In genomic region chr10:69450395-69450794, GRCh38 we compare ENCODE assay signal across 12 cellular contexts. TPM values are rescaled to one million over a fixed set of nuclear protein-coding genes. Genes with fewer than 3 reads are reported as not detected.
DNase-seq lines count a peak whose midpoint lies in the region; ATAC-seq, FAIRE-seq and TF ChIP-seq lines count a peak whose summit lies in the region.
"Not testable (repeated sequence)": the region's sequence is repeated elsewhere in the genome, so short reads cannot be mapped to it uniquely, and the experiment has no call there.
"Had no signal": no experiment of that assay in that cellular context is flagged by ENCODE, and none has a peak within 500 bp of the region (broad histone marks: within the 10 kb centered on the region; RNA-seq: fewer than 3 reads in every experiment).

No MANE protein-coding gene starts in this region.

- not testable (repeated sequence) for TF ChIP-seq EP300 in A549 (IDR thresholded peaks at IDR 0.05)

- H3K9ac ChIP-seq in HUES64 (ENCODE audit: low read depth, low read length); neural progenitor cell: not testable (repeated sequence)

- TF ChIP-seq CTCF in A549 (IDR thresholded peaks at IDR 0.05); WERI-Rb-1 (IDR thresholded peaks at IDR 0.05; ENCODE audit: low read depth, low read length); cardiac muscle cell (IDR thresholded peaks at IDR 0.05; ENCODE audit: low read depth, low read length); lower lobe of right lung (IDR thresholded peaks at IDR 0.05); neural progenitor cell (IDR thresholded peaks at IDR 0.05); spleen (IDR thresholded peaks at IDR 0.05 in 8 of 11, conservative IDR thresholded peaks at IDR 0.05 in 3 of 11): not testable (repeated sequence)

- not testable (repeated sequence) for H3K36me3 ChIP-seq in HUES64 (ENCODE audit: insufficient read depth, low read length); WERI-Rb-1; cardiac muscle cell; lower lobe of right lung; neural progenitor cell; spleen

- not testable (repeated sequence) for TF ChIP-seq RAD21 in A549 (conservative IDR thresholded peaks at IDR 0.05 in 1 of 2, IDR thresholded peaks at IDR 0.05 in 1 of 2)

- H3F3A ChIP-seq in neural progenitor cell (ENCODE audit: low read depth), result not testable (repeated sequence)

- POLR2A ChIA-PET in A549 (lab: Yijun Ruan, JAX), result interaction anchor here (0.7 to 2.6 kb wide), 5 partner anchors 11 to 42 kb away, joined by 3 to 13 read pairs (median 3); no protein-coding TSS in a partner anchor

- H3K4me1 ChIP-seq in A549 (peaks cover 76% of the 10 kb centered on the region), cardiac muscle cell (ENCODE audit: low read depth) (peaks cover 31% of the 10 kb centered on the region), lower lobe of right lung (peaks cover 62% of the 10 kb centered on the region), spleen (peaks cover 23 to 70% (median 53%) of the 10 kb centered on the region in 6 donors)
- H3K4me1 ChIP-seq in HUES64 (ENCODE audit: insufficient read depth, low read length); neural progenitor cell: not testable (repeated sequence)

- H4K20me1 ChIP-seq in neural progenitor cell (ENCODE audit: low read depth), result not testable (repeated sequence)

- peaks cover 66% of the 10 kb centered on the region for H3K4me1 Mint-ChIP-seq in dendritic cell treated with granulocyte-macrophage colony-stimulating factor and Interleukin-4, amounts not matched to agents 40 ng/mL and 50 ng/mL, for 4 days (ENCODE audit: low read depth)
- peaks cover 16% of the 10 kb centered on the region for H3K4me1 Mint-ChIP-seq in neural progenitor cell

- H3K27ac Mint-ChIP-seq in dendritic cell treated with granulocyte-macrophage colony-stimulating factor and Interleukin-4, amounts not matched to agents 40 ng/mL and 50 ng/mL, for 4 days, result peak overlapping the region; percentile 72
- not testable (repeated sequence) for H3K27ac Mint-ChIP-seq in neural progenitor cell

- H2AFZ ChIP-seq in neural progenitor cell (replicated peaks), result not testable (repeated sequence)

- H3K4me3 ChIP-seq in A549 (peak overlapping the region; percentile 78), HUES64 (ENCODE audit: low read length) (peak overlapping the region; percentile 42; the same call in 1 of the 2 replicates), neural progenitor cell (peak overlapping the region; percentile 79), spleen (peak overlapping the region in 1 of 8 donors; percentile 80)
- H3K4me3 ChIP-seq in WERI-Rb-1 (ENCODE audit: low read depth, low read length); cardiac muscle cell; lower lobe of right lung: not testable (repeated sequence)

- H3K27me3 ChIP-seq in HUES64 (ENCODE audit: insufficient read depth, low read length) (peaks cover 31% of the 10 kb centered on the region), neural progenitor cell (peaks cover 24% of the 10 kb centered on the region), spleen (replicated peaks in 1 of 7) (peaks cover 0 to 26% (median 6%) of the 10 kb centered on the region in 7 donors)
- H3K27me3 ChIP-seq in WERI-Rb-1 (ENCODE audit: insufficient read depth, low read depth, severe bottlenecking); cardiac muscle cell; lower lobe of right lung (ENCODE audit: low read depth): not testable (repeated sequence)

- peaks cover 31% of the 10 kb centered on the region for H3K36me3 Mint-ChIP-seq in dendritic cell treated with granulocyte-macrophage colony-stimulating factor and Interleukin-4, amounts not matched to agents 40 ng/mL and 50 ng/mL, for 4 days (ENCODE audit: low read depth)
- not testable (repeated sequence) for H3K36me3 Mint-ChIP-seq in neural progenitor cell

- H3K9me3 Mint-ChIP-seq in dendritic cell treated with granulocyte-macrophage colony-stimulating factor and Interleukin-4, amounts not matched to agents 40 ng/mL and 50 ng/mL, for 4 days; neural progenitor cell: not testable (repeated sequence)

- not testable (repeated sequence) for FAIRE-seq in A549 (lab: Jason Lieb, UNC)

- DNase-seq in A549 (ENCODE audit: low read depth in 1 of 2, low spot score in 1 of 2); WERI-Rb-1; cardiac muscle cell (ENCODE audit: low read depth in 1 of 2, low spot score in 1 of 2); lower lobe of right lung; neural progenitor cell (ENCODE audit: low spot score): not testable (repeated sequence)
- DNase-seq in spleen, result peak; percentile 66

- CTCF ChIA-PET in A549 (lab: Yijun Ruan, JAX), result interaction anchor here (0.7 to 5.9 kb wide), 21 partner anchors 8 to 195 kb away, joined by 3 to 57 read pairs (median 4); partner anchors contain the start of gene TACR2

- H3K4me2 ChIP-seq in A549 (peak overlapping the region; percentile 87), neural progenitor cell (peak overlapping the region; percentile 91)

- H3K4me3 Mint-ChIP-seq in dendritic cell treated with granulocyte-macrophage colony-stimulating factor and Interleukin-4, amounts not matched to agents 40 ng/mL and 50 ng/mL, for 4 days, result not testable (repeated sequence)
- peak overlapping the region; percentile 87 for H3K4me3 Mint-ChIP-seq in neural progenitor cell

- peaks cover 32% of the 10 kb centered on the region for H3K27me3 Mint-ChIP-seq in dendritic cell treated with granulocyte-macrophage colony-stimulating factor and Interleukin-4, amounts not matched to agents 40 ng/mL and 50 ng/mL, for 4 days
- not testable (repeated sequence) for H3K27me3 Mint-ChIP-seq in neural progenitor cell (ENCODE audit: insufficient read depth, low read depth)

- peak overlapping the region; percentile 92 to 94 for H3K27ac ChIP-seq in A549
- H3K27ac ChIP-seq in HUES64 (ENCODE audit: low read depth, low read length); neural progenitor cell: not testable (repeated sequence)
- H3K27ac ChIP-seq in WERI-Rb-1, result peak overlapping the region; percentile 39
- H3K27ac ChIP-seq in cardiac muscle cell, result peak overlapping the region; percentile 31
- peak overlapping the region; percentile 75 for H3K27ac ChIP-seq in lower lobe of right lung
- peak overlapping the region; percentile 35 to 85 (median 70) for H3K27ac ChIP-seq in spleen

- WGBS in A549 (ENCODE audit: missing lambda C conversion rate), result 3% methylated on average over 16 of the region's 16 CpGs
- 80% methylated on average over 16 of the region's 16 CpGs for WGBS in HUES64
- WGBS in spleen, 5 donors, result 69 to 85% (median 82%) methylated on average over 16 of the region's 16 CpGs

- not testable (repeated sequence) for H3K79me2 ChIP-seq in neural progenitor cell (ENCODE audit: low read depth)

- intact Hi-C loops in dendritic cell treated with granulocyte-macrophage colony-stimulating factor and Interleukin-4, amounts not matched to agents 40 ng/mL and 50 ng/mL, for 4 days (cut with micrococcal nuclease); lower lobe of right lung (cut with DNase I); spleen (cut with DNase I; ENCODE audit: low total_unique reads): not testable (repeated sequence)

- ATAC-seq in A549, lower lobe of right lung: not testable (repeated sequence)

- H3K9me3 ChIP-seq in A549; HUES64 (ENCODE audit: insufficient read depth, low read depth, low read length); WERI-Rb-1 (ENCODE audit: severe bottlenecking); cardiac muscle cell (ENCODE audit: low read depth); lower lobe of right lung; neural progenitor cell (ENCODE audit: low read depth); spleen: not testable (repeated sequence)

- not testable (repeated sequence) for TF ChIP-seq POLR2A in A549 (IDR thresholded peaks at IDR 0.05; ENCODE audit: low read length); spleen (IDR thresholded peaks at IDR 0.05)

TF ChIP-seq in A549, 52 proteins besides CTCF, POLR2A, EP300 and RAD21:
- 0 out of 2 replicates have a peak, but pooled peaks have one; percentile 20 for TF ChIP-seq CHD4 (IDR thresholded peaks at IDR 0.05; ENCODE audit: borderline replicate concordance)

RNA-seq across cellular contexts. Expression of gene TSPAN15, which starts 0.9 kb away (rescaled TPM):
- 89.0 and 89.6 TPM in 2 replicates for polyA plus RNA-seq in A549 (2011; rRNA removed)
- 159 and 209 TPM in 2 replicates for polyA plus RNA-seq in A549 (2012; cell fraction: cytosol; rRNA removed)
- polyA plus RNA-seq in A549 (2012; cell fraction: nucleus; rRNA removed), result 211 and 234 TPM in 2 replicates
- 49.3 to 60.2 TPM (median 54.4 TPM) in 3 replicates for polyA plus RNA-seq in A549 (2017; fragmentation: RNase III; extraction: RNeasy Plus Mini Kit Qiagen cat#74134 plus additional on column Dnase treatment)
- 132 and 156 TPM in 2 replicates for polyA minus RNA-seq in A549 (2011; rRNA and poly(A)+ RNA removed)
- polyA plus RNA-seq in HUES64 (2013, experiment 1 of 2), result 5.3 TPM
- polyA plus RNA-seq in HUES64 (2013, experiment 2 of 2), result 6.2 TPM
- 179 and 289 TPM in 2 replicates for total RNA-seq in cardiac muscle cell
- polyA plus RNA-seq in cardiac muscle cell, result 252 and 541 TPM in 2 replicates
- 46.1 TPM for total RNA-seq in lower lobe of right lung
- 6.8 and 8.7 TPM in 2 replicates for total RNA-seq in neural progenitor cell (ENCODE audit: low replicate concordance)
- total RNA-seq in spleen, result 10 to 100 TPM; 23.8 to 68.4 (median 50.0) TPM
- polyA plus RNA-seq in spleen, result 10 to 100 TPM; 13.5 to 28.2 (median 14.5) TPM

RNA-seq across cellular contexts. Expression of gene TACR2, which starts 33.7 kb away (rescaled TPM):
- polyA plus RNA-seq in A549 (2011; rRNA removed), result 0.16 and 0.24 TPM in 2 replicates
- 0.17 and 0.21 TPM in 2 replicates for polyA plus RNA-seq in A549 (2012; cell fraction: cytosol; rRNA removed)
- polyA plus RNA-seq in A549 (2012; cell fraction: nucleus; rRNA removed), result 0.06 and 0.16 TPM in 2 replicates
- polyA plus RNA-seq in A549 (2017; fragmentation: RNase III; extraction: RNeasy Plus Mini Kit Qiagen cat#74134 plus additional on column Dnase treatment), result 0.09 to 0.21 TPM (median 0.15 TPM) in 3 replicates
- 0.12 and 0.19 TPM in 2 replicates for polyA minus RNA-seq in A549 (2011; rRNA and poly(A)+ RNA removed)
- not detected for polyA plus RNA-seq in HUES64 (2013, experiment 1 of 2)
- not detected for polyA plus RNA-seq in HUES64 (2013, experiment 2 of 2)
- not detected in 2 replicates for total RNA-seq in cardiac muscle cell
- 0.26 and 0.53 TPM in 2 replicates for polyA plus RNA-seq in cardiac muscle cell
- 1.2 TPM for total RNA-seq in lower lobe of right lung
- total RNA-seq in neural progenitor cell (ENCODE audit: low replicate concordance), result not detected in 2 replicates
- under 1 TPM in 3 of 7 donors, not detected in 4; 0.25 to 0.52 (median 0.34) TPM for total RNA-seq in spleen
- polyA plus RNA-seq in spleen, result under 1 TPM; 0.15 to 0.36 (median 0.26) TPM
- total RNA-seq: A172; activated naive CD4-positive, alpha-beta T cell treated with anti-CD3 and anti-CD28 coated beads for 36 hours; CD8-positive, alpha-beta T cell; endodermal cell had no signal
